In genomic region chr21:41460578-41461527, GRCh38 we compare ENCODE assay signal across 8 cellular contexts. TPM values are rescaled to one million over a fixed set of nuclear protein-coding genes. Genes with fewer than 3 reads are reported as not detected.
A peak's percentile ranks its signal among the peaks of the same experiment; 100 is the strongest.
DNase-seq lines count a peak whose midpoint lies in the region; ATAC-seq, FAIRE-seq and TF ChIP-seq lines count a peak whose summit lies in the region.

No MANE protein-coding gene starts in this region.

- DNase-seq in DMS114 treated with DMSO at 0.1 percent for 48 hours (lab: John Stamatoyannopoulos, UW; ENCODE audit: unreplicated experiment) (peak; percentile 44), H54 (ENCODE audit: insufficient read length, low spot score) (peak; percentile 64), NCI-H526 treated with DMSO at 0.1 percent for 48 hours (lab: John Stamatoyannopoulos, UW) (peak; percentile 23), endothelial cell of umbilical vein (ENCODE audit: low read depth, low spot score) (peak; percentile 56), mucosa of descending colon (peak; percentile 74 to 84 (median 79))
- DNase-seq in activated CD8-positive, alpha-beta memory T cell treated with anti-CD3 and anti-CD28 coated beads for 1 hour (ENCODE audit: extremely low read depth in 1 of 2, low read depth in 1 of 2), result peak; percentile 4 to 40
- peak; percentile 23 for DNase-seq in stimulated activated CD8-positive, alpha-beta memory T cell treated with anti-CD3 and anti-CD28 coated beads, Interleukin-7, amount 100 ng/mL, for 24 hours (ENCODE audit: low read depth)

- H3K4me2 ChIP-seq in endothelial cell of umbilical vein (ENCODE audit: insufficient read depth, low read length), result no peak overlapping the region

- TF ChIP-seq CTCF in endothelial cell of umbilical vein (IDR thresholded peaks at IDR 0.05; ENCODE audit: extremely low read depth in 1 of 2, insufficient read depth in 1 of 2, low read depth in 1 of 2, low read length in 2 of 2), result peak; percentile 65 to 85
- TF ChIP-seq CTCF in mucosa of descending colon (IDR thresholded peaks at IDR 0.05), result peak; percentile 74

- H3K79me2 ChIP-seq in endothelial cell of umbilical vein (ENCODE audit: control insufficient read depth, insufficient read depth, low read length), result no peaks in the 10 kb centered on the region

- no TSS peak for BruUV-seq in endothelial cell of umbilical vein (replicated peaks; lab: Mats Ljungman, UMichigan)

- dilution Hi-C loops in endothelial cell of umbilical vein (cut with MboI; ENCODE audit: extremely low pct_ligation_motif_present, low sequenced_read_pairs), result no loop called here

- H3K4me3 ChIP-seq in endothelial cell of umbilical vein (replicated peaks in 1 of 3; ENCODE audit: insufficient read depth in 1 of 3, low read depth in 1 of 3, low read length in 3 of 3) (no peak overlapping the region), mucosa of descending colon (no peak overlapping the region)

- H4K20me1 ChIP-seq in endothelial cell of umbilical vein (replicated peaks; ENCODE audit: control insufficient read depth, extremely low read depth, insufficient read depth, low read length), result no peaks in the 10 kb centered on the region

- intact Hi-C loops in endothelial cell of umbilical vein (cut with micrococcal nuclease) (loop anchor here (1.0 kb wide), 2 partner anchors 178 to 339 kb away; no protein-coding TSS in a partner anchor), mucosa of descending colon (cut with DNase I, micrococcal nuclease) (loop anchor here in 1 of 2 donors (5.0 kb wide), 1 partner anchor 179 kb away; no protein-coding TSS in a partner anchor)

- H3K27me3 ChIP-seq in endothelial cell of umbilical vein (ENCODE audit: control insufficient read depth in 2 of 2, insufficient read depth in 2 of 2, low read length in 2 of 2), result no peaks in the 10 kb centered on the region

- H3K36me3 ChIP-seq in endothelial cell of umbilical vein (ENCODE audit: control insufficient read depth in 2 of 2, extremely low read depth in 1 of 2, insufficient read depth in 2 of 2, low read length in 2 of 2) (no peaks in the 10 kb centered on the region), mucosa of descending colon (ENCODE audit: low read depth) (no peaks in the 10 kb centered on the region)

- peak; percentile 74 for ATAC-seq in mucosa of descending colon
- ATAC-seq in HG03520 (IDR thresholded peaks at IDR 0.05; ENCODE audit: unreplicated experiment), result no peak

- POLR2A ChIA-PET in endothelial cell of umbilical vein (lab: Charles Lee), result no interaction called here

- FAIRE-seq in H54 (lab: Jason Lieb, UNC), result no peak
- FAIRE-seq in endothelial cell of umbilical vein (lab: Jason Lieb, UNC), result peak; percentile 82

- H3K9me3 ChIP-seq in endothelial cell of umbilical vein (replicated peaks; ENCODE audit: control insufficient read depth, insufficient read depth, low read length) (no peaks in the 10 kb centered on the region), mucosa of descending colon (no peaks in the 10 kb centered on the region)

- CTCF ChIA-PET in endothelial cell of umbilical vein (lab: Charles Lee), result interaction anchor here (0.6 to 6.9 kb wide), 10 partner anchors 9 to 338 kb away, joined by 3 to 220 read pairs (median 3); partner anchors contain the start of gene MX1

- no peaks in the 10 kb centered on the region for H3K9me1 ChIP-seq in endothelial cell of umbilical vein (replicated peaks; ENCODE audit: control insufficient read depth, extremely low read depth, insufficient read depth, low read length)

- H3K27ac ChIP-seq in endothelial cell of umbilical vein (ENCODE audit: insufficient read depth, low read depth, low read length), result no peak overlapping the region

- no peak overlapping the region for H2AFZ ChIP-seq in endothelial cell of umbilical vein (ENCODE audit: low read depth, low read length)

- H3K4me1 ChIP-seq in endothelial cell of umbilical vein (ENCODE audit: control insufficient read depth, extremely low read depth, insufficient read depth, low read length) (no peaks in the 10 kb centered on the region), mucosa of descending colon (ENCODE audit: low read depth) (no peaks in the 10 kb centered on the region)

- H3K9ac ChIP-seq in endothelial cell of umbilical vein (replicated peaks; ENCODE audit: extremely low read depth, insufficient read depth, low read length), result no peak overlapping the region

- TF ChIP-seq POLR2A in H54 (IDR thresholded peaks at IDR 0.05; ENCODE audit: low read depth, low read length) (no peak), endothelial cell of umbilical vein (IDR thresholded peaks at IDR 0.05; ENCODE audit: low read depth, low read length) (no peak)

TF ChIP-seq in endothelial cell of umbilical vein, 7 proteins besides CTCF, POLR2A, EP300 and RAD21:
- TF ChIP-seq MAX (IDR thresholded peaks at IDR 0.05; ENCODE audit: insufficient read depth, insufficient read length) (no peak), POLR2AphosphoS5 (IDR thresholded peaks at IDR 0.05; ENCODE audit: insufficient read depth, low read depth, low read length) (no peak), MYC (IDR thresholded peaks at IDR 0.05; ENCODE audit: low read depth, low read length) (no peak), FOS (IDR thresholded peaks at IDR 0.05; ENCODE audit: borderline replicate concordance, insufficient read depth, low read length) (no peak), JUN (IDR thresholded peaks at IDR 0.05; ENCODE audit: borderline replicate concordance, insufficient read depth, insufficient read length, low read depth) (no peak), GATA2 (IDR thresholded peaks at IDR 0.05; ENCODE audit: insufficient read depth, insufficient read length, low read depth, low read length) (no peak), EZH2 (IDR thresholded peaks at IDR 0.05; ENCODE audit: borderline replicate concordance, low read depth, low read length, severe bottlenecking) (no peak)

RNA-seq across cellular contexts. Expression of gene MX1, which starts 34.8 kb away (rescaled TPM):
- total RNA-seq in endothelial cell of umbilical vein, result 4.3 and 25.1 TPM in 2 replicates
- polyA plus RNA-seq in endothelial cell of umbilical vein, result 5.9 and 6.4 TPM in 2 replicates
- polyA plus RNA-seq in endothelial cell of umbilical vein (2011; cell fraction: cytosol; rRNA removed), result 2.5 and 3.3 TPM in 2 replicates
- 11.9 and 12.6 TPM in 2 replicates for polyA plus RNA-seq in endothelial cell of umbilical vein (2011; cell fraction: nucleus; rRNA removed)
- 9.4 and 12.4 TPM in 2 replicates for polyA plus RNA-seq in endothelial cell of umbilical vein (2012)
- 10.8 and 11.3 TPM in 2 replicates for polyA minus RNA-seq in endothelial cell of umbilical vein
- 3.2 TPM for polyA minus RNA-seq in endothelial cell of umbilical vein (2011; cell fraction: cytosol; rRNA and poly(A)+ RNA removed)
- polyA minus RNA-seq in endothelial cell of umbilical vein (2011; cell fraction: nucleus; rRNA and poly(A)+ RNA removed), result 9.9 and 10.0 TPM in 2 replicates
- total RNA-seq in mucosa of descending colon, result 10 to 100 TPM; 30.7 to 78.5 (median 31.2) TPM

RNA-seq across cellular contexts. Expression of gene TMPRSS2, which starts 47.1 kb away (rescaled TPM):
- not detected in 2 replicates for total RNA-seq in endothelial cell of umbilical vein
- not detected in 2 replicates for polyA plus RNA-seq in endothelial cell of umbilical vein
- not detected in 2 replicates for polyA plus RNA-seq in endothelial cell of umbilical vein (2011; cell fraction: cytosol; rRNA removed)
- polyA plus RNA-seq in endothelial cell of umbilical vein (2011; cell fraction: nucleus; rRNA removed), result not detected in 2 replicates
- not detected in 2 replicates for polyA plus RNA-seq in endothelial cell of umbilical vein (2012)
- polyA minus RNA-seq in endothelial cell of umbilical vein, result not detected in 2 replicates
- not detected for polyA minus RNA-seq in endothelial cell of umbilical vein (2011; cell fraction: cytosol; rRNA and poly(A)+ RNA removed)
- polyA minus RNA-seq in endothelial cell of umbilical vein (2011; cell fraction: nucleus; rRNA and poly(A)+ RNA removed), result not detected in 2 replicates
- 100 to 1,000 TPM; 283 to 624 (median 566) TPM for total RNA-seq in mucosa of descending colon

Comparison
In these comparisons a context has a peak if more than half of its experiments do, and no peak if none do; other contexts are left out.
1. DNase-seq: peak in every context shown above with its lines; median percentile 79 in mucosa of descending colon; 64 in H54; 56 in endothelial cell of umbilical vein; 44 in DMS114 treated with DMSO at 0.1 percent for 48 hours; 23 in NCI-H526 treated with DMSO at 0.1 percent for 48 hours; 23 in stimulated activated CD8-positive, alpha-beta memory T cell treated with anti-CD3 and anti-CD28 coated beads, Interleukin-7, amount 100 ng/mL, for 24 hours; 22 in activated CD8-positive, alpha-beta memory T cell treated with anti-CD3 and anti-CD28 coated beads for 1 hour.
2. RNA of gene TMPRSS2, which starts 47.1 kb away (total RNA-seq): 283 to 624 TPM in mucosa of descending colon; not detected in endothelial cell of umbilical vein; every median in the first group is over 100 times any median in the second.